In the genomic region with DNA sequence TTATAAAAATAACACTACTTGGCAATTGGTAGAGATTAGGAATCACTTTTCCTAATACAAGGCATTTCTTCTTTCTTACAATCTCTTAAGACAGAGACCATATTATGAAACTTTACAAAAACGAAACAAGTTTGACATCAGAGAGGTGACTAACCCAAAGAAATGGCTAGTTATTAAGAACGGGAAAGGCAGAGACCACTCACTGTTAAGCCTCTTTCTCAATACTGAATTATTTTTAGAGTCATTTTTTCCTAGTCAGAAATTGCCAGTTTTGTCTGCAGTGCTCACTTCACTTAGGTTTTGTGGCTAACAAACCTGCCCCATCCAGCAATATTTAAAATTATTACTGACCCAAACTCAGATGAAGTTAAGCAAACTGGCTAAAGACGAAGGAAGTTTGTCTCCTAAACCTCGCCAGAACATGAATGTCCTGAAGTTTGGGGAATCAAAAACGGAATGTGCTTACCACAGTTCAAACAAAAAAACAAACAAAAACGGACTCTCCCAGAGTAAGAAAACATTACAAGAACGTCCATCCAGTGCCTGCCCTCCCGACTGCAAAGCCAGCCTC, we compare ENCODE assay signal across 8 cellular contexts. TPM values are rescaled to one million over a fixed set of nuclear protein-coding genes. Genes with fewer than 3 reads are reported as not detected.
DNase-seq lines count a peak whose midpoint lies in the region; ATAC-seq and TF ChIP-seq lines count a peak whose summit lies in the region.

No MANE protein-coding gene starts in this region.

- H3K4me1 ChIP-seq in psoas muscle, result peaks cover 45% of the 10 kb centered on the region

- H3K4me3 ChIP-seq in fibroblast of villous mesenchyme (ENCODE audit: low read depth, low read length) (peak overlapping the region; percentile 80), psoas muscle (peak overlapping the region; percentile 86)

- TF ChIP-seq CTCF in CD4-positive, alpha-beta T cell (IDR thresholded peaks at IDR 0.05), result no peak
- no peak for TF ChIP-seq CTCF in GM20000 (IDR thresholded peaks at IDR 0.05; ENCODE audit: extremely low read depth, missing control alignments)
- TF ChIP-seq CTCF in VCaP (conservative IDR thresholded peaks at IDR 0.05), result no peak
- no peak for TF ChIP-seq CTCF in fibroblast of villous mesenchyme (IDR thresholded peaks at IDR 0.05; ENCODE audit: insufficient read depth, low read depth, low read length)
- TF ChIP-seq CTCF in psoas muscle (IDR thresholded peaks at IDR 0.05), result no peak

- intact Hi-C loops in CD4-positive, alpha-beta T cell (cut with DNase I, micrococcal nuclease), result loop anchor here (5.0 to 10.0 kb wide), 4 partner anchors 267 to 1903 kb away; partner anchors contain the start of genes LANCL1 (in 2 of the 2) and PIKFYVE (in 1 of the 2)
- intact Hi-C loops in psoas muscle (cut with DNase I), result loop anchor here in 1 of 2 donors (10.0 kb wide), 1 partner anchor 165 kb away; the partner anchor contains the start of gene RPE

- H3K27ac ChIP-seq in CD4-positive, alpha-beta T cell (ENCODE audit: low read depth, low read length), result peak overlapping the region; percentile 84
- H3K27ac ChIP-seq in VCaP (peak overlapping the region; percentile 87), psoas muscle (peak overlapping the region; percentile 99)

- WGBS in psoas muscle, 3 donors, result 0 to 1% (median 1%) methylated on average over 8 of the region's 8 CpGs

- no peak for DNase-seq in CD4-positive, alpha-beta T cell
- DNase-seq in GM20000 (ENCODE audit: low spot score), result peak; percentile 42
- DNase-seq in HT1080 (ENCODE audit: low read depth), result peak; percentile 54
- DNase-seq in fibroblast of villous mesenchyme (ENCODE audit: low read depth), result peak; percentile 90
- no peak for DNase-seq in psoas muscle
- no peak for DNase-seq in retina

- CTCF ChIA-PET in CD4-positive, alpha-beta T cell (lab: Charles Lee), result no interaction called here

- no peaks in the 10 kb centered on the region for H3K36me3 ChIP-seq in psoas muscle (ENCODE audit: insufficient read depth in 1 of 2, low read depth in 1 of 2)

- peaks cover 42% of the 10 kb centered on the region for H3K4me1 Mint-ChIP-seq in CD4-positive, alpha-beta T cell (ENCODE audit: low read depth)

- peaks cover 20% of the 10 kb centered on the region for H3K36me3 Mint-ChIP-seq in CD4-positive, alpha-beta T cell (ENCODE audit: low read depth)

- no peaks in the 10 kb centered on the region for H3K9me3 Mint-ChIP-seq in CD4-positive, alpha-beta T cell

- no peaks in the 10 kb centered on the region for H3K27me3 ChIP-seq in CD4-positive, alpha-beta T cell (ENCODE audit: control insufficient read depth, insufficient read depth, low read length)
- H3K27me3 ChIP-seq in psoas muscle (ENCODE audit: insufficient read depth in 3 of 3, low read length in 2 of 3), result no peaks in the 10 kb centered on the region

- no peaks in the 10 kb centered on the region for H3K27me3 Mint-ChIP-seq in CD4-positive, alpha-beta T cell

- no peak for ATAC-seq in CD4-positive, alpha-beta T cell (ENCODE audit: poor library complexity)
- no peak for ATAC-seq in psoas muscle
- no peak for ATAC-seq in GM19467 (IDR thresholded peaks at IDR 0.05; ENCODE audit: unreplicated experiment)

- POLR2A ChIA-PET in CD4-positive, alpha-beta T cell (lab: Charles Lee), result interaction anchor here (1.3 to 2.6 kb wide), 3 partner anchors 11 to 165 kb away, joined by 4 to 17 read pairs (median 5); no protein-coding TSS in a partner anchor

- peak overlapping the region; percentile 97 for H3K4me3 Mint-ChIP-seq in CD4-positive, alpha-beta T cell

- H3K9me3 ChIP-seq in CD4-positive, alpha-beta T cell (ENCODE audit: control insufficient read depth, low read length), result no peaks in the 10 kb centered on the region
- H3K9me3 ChIP-seq in psoas muscle, result no peaks in the 10 kb centered on the region

- peak overlapping the region; percentile 95 for H3K27ac Mint-ChIP-seq in CD4-positive, alpha-beta T cell

RNA-seq across cellular contexts. Expression of gene KANSL1L, which starts 1.3 kb away (rescaled TPM):
- 1 to 10 TPM; 6.7 to 7.0 TPM for total RNA-seq in CD4-positive, alpha-beta T cell
- 5.6 and 6.4 TPM in 2 replicates for total RNA-seq in HT1080 (2014; rRNA removed; shearing (Covaris generic))
- 5.8 and 7.1 TPM in 2 replicates for polyA plus RNA-seq in HT1080 (2015; cell fraction: cytosol; rRNA removed)
- polyA plus RNA-seq in HT1080 (2015; cell fraction: nucleus; rRNA removed), result 8.8 and 17.2 TPM in 2 replicates
- total RNA-seq in fibroblast of villous mesenchyme, result 18.0 and 28.1 TPM in 2 replicates
- total RNA-seq in psoas muscle, result 10 to 100 TPM; 11.4 to 21.5 (median 15.5) TPM
- 10 to 100 TPM in 1 of 3 donors, 1 to 10 TPM in 2; 1.8 to 14.9 (median 6.3) TPM for polyA plus RNA-seq in psoas muscle

RNA-seq across cellular contexts. Expression of gene ACADL, which starts 55.3 kb away (rescaled TPM):
- total RNA-seq in CD4-positive, alpha-beta T cell, result not detected
- not detected in 2 replicates for total RNA-seq in HT1080 (2014; rRNA removed; shearing (Covaris generic))
- polyA plus RNA-seq in HT1080 (2015; cell fraction: cytosol; rRNA removed), result 0.31 and 0.40 TPM in 2 replicates
- polyA plus RNA-seq in HT1080 (2015; cell fraction: nucleus; rRNA removed), result 0.58 and 2.7 TPM in 2 replicates
- total RNA-seq in fibroblast of villous mesenchyme (not detected in 2 replicates), psoas muscle (10 to 100 TPM in 1 of 4 donors, 1 to 10 TPM in 3; 6.6 to 14.7 (median 8.5) TPM)
- polyA plus RNA-seq in psoas muscle, result 1 to 10 TPM; 1.1 to 6.8 (median 6.7) TPM

Comparison
In these comparisons a context has a peak if more than half of its experiments do, and no peak if none do; other contexts are left out.
1. DNase-seq: peak in GM20000 (single experiment), HT1080 (single experiment) and fibroblast of villous mesenchyme (single experiment); none in CD4-positive, alpha-beta T cell (0 of 10), psoas muscle (0 of 2) and retina (single experiment).
2. Peak in every context shown above with its lines, with median percentiles within 50 percentile points of each other: H3K27ac ChIP-seq.